29 cellular contexts compared by ENCODE assay signal in genomic region chr16:61382435-61382834, GRCh38.
"Had no signal": no experiment of that assay in that cellular context is flagged by ENCODE, and none has a peak within 500 bp of the region (broad histone marks: within the 10 kb centered on the region; RNA-seq: fewer than 3 reads in every experiment).

No MANE protein-coding gene starts in this region.

- H3K27me3 ChIP-seq: SJCRH30 had no signal

- H3K27ac ChIP-seq: KMS-11, SJCRH30, SK-N-MC, WERI-Rb-1 had no signal

- H3K4me1 ChIP-seq: SJCRH30 had no signal

- H3K4me3 ChIP-seq: SJCRH30, SK-N-MC had no signal

- ATAC-seq: activated CD8-positive, alpha-beta memory T cell treated with anti-CD3 and anti-CD28 coated beads, Interleukin-2, amount 10 ng/mL, durations not matched to agents 7 days and 5 days; activated naive CD8-positive, alpha-beta T cell treated with anti-CD3 and anti-CD28 coated beads, Interleukin-2, amount 50 U/mL, for 24 hours; Panc1 had no signal

- H3K4me2 ChIP-seq: KMS-11 had no signal

- DNase-seq: activated CD4-positive, alpha-beta memory T cell treated with anti-CD3 and anti-CD28 coated beads, Interleukin-2, amount 10 ng/mL, durations not matched to agents 7 days and 5 days; activated CD4-positive, alpha-beta T cell treated with anti-CD3 and anti-CD28 coated beads for 1 hour; activated CD4-positive, alpha-beta T cell treated with anti-CD3 and anti-CD28 coated beads for 48 hours; activated CD4-positive, CD25-positive, alpha-beta regulatory T cell; activated CD8-positive, alpha-beta memory T cell treated with anti-CD3 and anti-CD28 coated beads for 24 hours; activated CD8-positive, alpha-beta memory T cell treated with anti-CD3 and anti-CD28 coated beads, Interleukin-2, amount 10 ng/mL, durations not matched to agents 7 days and 5 days; activated CD8-positive, alpha-beta memory T cell treated with anti-CD3 and anti-CD28 coated beads, Interleukin-2, amount 50 U/mL, for 48 hours; activated effector memory CD4-positive, alpha-beta T cell treated with Interleukin-2 at 50 U/mL for 16 hours; activated naive CD4-positive, alpha-beta T cell treated with anti-CD3 and anti-CD28 coated beads, Interleukin-2, amount 10 ng/mL, durations not matched to agents 7 days and 5 days; activated naive CD8-positive, alpha-beta T cell treated with anti-CD3 and anti-CD28 coated beads, Interleukin-2, amount 50 U/mL, for 24 hours; activated T-cell treated with anti-CD3 and anti-CD28 coated beads, Interleukin-2, amount 50 U/mL, for 48 hours; anterior cingulate cortex; central memory CD4-positive, alpha-beta T cell; MM.1S; MV-4-11; NCI-H1092; NCI-H1930; NCI-H2081 treated with DMSO at 0.1 percent for 48 hours; NCI-H2171; NCI-H524; NCI-H774; SHP77; SJCRH30; T1000; WERI-Rb-1 had no signal

- H3K36me3 ChIP-seq: SJCRH30, WERI-Rb-1 had no signal

- H3K9ac ChIP-seq: KMS-11 had no signal

- FAIRE-seq: bronchial epithelial cell had no signal

- H3K9me3 ChIP-seq: SJCRH30 had no signal
